ENCODE assay signal across 23 cellular contexts in the genomic region with DNA sequence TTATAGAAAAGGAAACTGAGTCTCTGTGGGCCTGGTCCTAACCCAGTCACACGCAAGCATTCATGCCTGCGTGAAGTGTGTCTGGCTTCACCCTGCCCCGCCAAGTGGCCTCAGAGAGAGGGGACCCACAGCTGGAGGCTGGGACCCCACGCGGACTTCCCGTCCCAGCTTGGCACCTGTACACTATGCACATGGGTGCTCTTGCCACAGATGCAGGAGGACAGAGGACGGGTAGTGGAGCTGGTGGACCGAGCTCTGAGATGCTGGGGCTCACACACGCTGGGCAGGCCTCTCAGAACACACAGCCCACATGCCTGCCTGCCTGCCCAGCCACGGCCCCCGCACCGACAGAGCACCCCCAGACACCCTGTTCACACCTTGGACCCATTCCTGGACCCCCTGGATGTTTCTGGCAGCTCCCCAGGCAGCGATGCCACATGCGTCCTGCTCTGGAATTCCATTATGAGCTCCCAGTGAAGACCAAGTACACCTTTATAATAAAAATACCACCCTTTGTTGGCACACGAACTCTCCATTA. TPM values are rescaled to one million over a fixed set of nuclear protein-coding genes. Genes with fewer than 3 reads are reported as not detected.
"Had no signal": no experiment of that assay in that cellular context is flagged by ENCODE, and none has a peak within 500 bp of the region (broad histone marks: within the 10 kb centered on the region; RNA-seq: fewer than 3 reads in every experiment).

No MANE protein-coding gene starts in this region.

- H3K4me3 ChIP-seq: MG63, SJCRH30 had no signal

- H3K4me1 ChIP-seq: SJCRH30 had no signal

- H3K27me3 ChIP-seq: MG63 had no signal

- H3K9me3 ChIP-seq: MG63, SJCRH30 had no signal

- DNase-seq: IMR-90, Karpas-422, KG1, MG63, NCI-H1092 treated with DMSO at 0.1 percent for 48 hours, NCI-H1436, NCI-H187, NCI-H2029, NCI-H2081 treated with DMSO at 0.1 percent for 48 hours, NCI-H2171, NCI-H226, NCI-H446, NCI-H510A, NCI-H524 treated with DMSO at 0.1 percent for 48 hours, NCI-H69, NCI-H774, SHP77 treated with DMSO at 0.1 percent for 48 hours, SJCRH30 had no signal

- ATAC-seq: HepG2, Panc1, SK-N-SH treated with all-trans-retinoic acid at 6 μM for 48 hours had no signal

- H3K27ac ChIP-seq: RWPE1, SJCRH30 had no signal

- H3K36me3 ChIP-seq: MG63, SJCRH30 had no signal

RNA-seq across cellular contexts. Expression of a gene that starts 24.9 kb away (rescaled TPM):
- total RNA-seq: HepG2, HT1080, IMR-90, SJCRH30 had no signal
- polyA plus RNA-seq: HepG2, IMR-90 had no signal
